12 cellular contexts compared by ENCODE assay signal in genomic region chr4:9924750-9925149, GRCh38.
DNase-seq lines count a peak whose midpoint lies in the region; ATAC-seq and TF ChIP-seq lines count a peak whose summit lies in the region.
"Had no signal": no experiment of that assay in that cellular context is flagged by ENCODE, and none has a peak within 500 bp of the region (broad histone marks: within the 10 kb centered on the region; RNA-seq: fewer than 3 reads in every experiment).

No MANE protein-coding gene starts in this region.

- DNase-seq in EH (ENCODE audit: low read depth) (peak; percentile 38), NCI-H1105 treated with DMSO at 0.1 percent for 48 hours (lab: John Stamatoyannopoulos, UW) (peak; percentile 85), T-helper 17 cell (no peak), neural progenitor cell (ENCODE audit: low spot score) (peak; percentile 57), HUDEP-2 (lab: John Stamatoyannopoulos, UW; ENCODE audit: unreplicated experiment in 76 of 76) (no peak)
- DNase-seq in activated CD8-positive, alpha-beta memory T cell treated with anti-CD3 and anti-CD28 coated beads, Interleukin-2, amount 50 U/mL, for 48 hours: no peak
- no peak for DNase-seq in activated effector memory CD4-positive, alpha-beta T cell treated with Interleukin-2 at 50 U/mL for 16 hours
- DNase-seq: activated naive CD8-positive, alpha-beta T cell treated with anti-CD3 and anti-CD28 coated beads for 36 hours; Peyer's patch; psoas muscle; stimulated activated CD4-positive, alpha-beta T cell treated with anti-CD3 and anti-CD28 coated beads, Interleukin-4, amount 100 ng/mL, for 4 hours had no signal

- no peaks in the 10 kb centered on the region for H3K27me3 ChIP-seq in neural progenitor cell
- H3K27me3 ChIP-seq: gastroesophageal sphincter, Peyer's patch had no signal

- no peak overlapping the region for H3K4me3 ChIP-seq in neural progenitor cell
- H3K4me3 ChIP-seq: gastroesophageal sphincter, Peyer's patch, psoas muscle had no signal

- H3K36me3 Mint-ChIP-seq in T-helper 17 cell (ENCODE audit: low read depth): peaks cover 4% of the 10 kb centered on the region
- no peaks in the 10 kb centered on the region for H3K36me3 Mint-ChIP-seq in neural progenitor cell
- H3K36me3 Mint-ChIP-seq: activated naive CD8-positive, alpha-beta T cell treated with anti-CD3 and anti-CD28 coated beads for 36 hours had no signal

- H2AFZ ChIP-seq in neural progenitor cell (replicated peaks): no peak overlapping the region

- H3K27ac Mint-ChIP-seq in T-helper 17 cell (no peak overlapping the region), neural progenitor cell (peak overlapping the region; percentile 14)
- H3K27ac Mint-ChIP-seq: activated naive CD8-positive, alpha-beta T cell treated with anti-CD3 and anti-CD28 coated beads for 36 hours had no signal

- no peak overlapping the region for H3K9ac ChIP-seq in neural progenitor cell

- peaks cover 10% of the 10 kb centered on the region for H3K27me3 Mint-ChIP-seq in T-helper 17 cell
- peaks cover 21% of the 10 kb centered on the region for H3K27me3 Mint-ChIP-seq in neural progenitor cell (ENCODE audit: insufficient read depth, low read depth)
- H3K27me3 Mint-ChIP-seq: activated naive CD8-positive, alpha-beta T cell treated with anti-CD3 and anti-CD28 coated beads for 36 hours had no signal

- H3K79me2 ChIP-seq in neural progenitor cell (ENCODE audit: low read depth): no peaks in the 10 kb centered on the region

- H3K4me3 Mint-ChIP-seq in T-helper 17 cell (peak overlapping the region; percentile 41), neural progenitor cell (no peak overlapping the region)
- H3K4me3 Mint-ChIP-seq: activated naive CD8-positive, alpha-beta T cell treated with anti-CD3 and anti-CD28 coated beads for 36 hours had no signal

- H3K4me1 Mint-ChIP-seq in T-helper 17 cell: peaks cover 5% of the 10 kb centered on the region
- peaks cover 24% of the 10 kb centered on the region for H3K4me1 Mint-ChIP-seq in neural progenitor cell
- H3K4me1 Mint-ChIP-seq: activated naive CD8-positive, alpha-beta T cell treated with anti-CD3 and anti-CD28 coated beads for 36 hours had no signal

- H3K4me2 ChIP-seq in neural progenitor cell: no peak overlapping the region

- H3F3A ChIP-seq in neural progenitor cell (ENCODE audit: low read depth): peaks cover 5% of the 10 kb centered on the region

- H3K4me1 ChIP-seq in neural progenitor cell: peaks cover 12% of the 10 kb centered on the region
- H3K4me1 ChIP-seq: gastroesophageal sphincter, Peyer's patch, psoas muscle had no signal

- TF ChIP-seq CTCF in neural progenitor cell (IDR thresholded peaks at IDR 0.05): no peak

- H3K9me3 ChIP-seq in T-helper 17 cell (ENCODE audit: control insufficient read depth, low read length, poor library complexity, severe bottlenecking) (no peaks in the 10 kb centered on the region), neural progenitor cell (ENCODE audit: low read depth) (no peaks in the 10 kb centered on the region)
- H3K9me3 ChIP-seq: gastroesophageal sphincter, Peyer's patch, psoas muscle had no signal

- no peaks in the 10 kb centered on the region for H3K9me3 Mint-ChIP-seq in neural progenitor cell
- H3K9me3 Mint-ChIP-seq: activated naive CD8-positive, alpha-beta T cell treated with anti-CD3 and anti-CD28 coated beads for 36 hours had no signal

- ATAC-seq in T-helper 17 cell: no peak
- ATAC-seq: gastroesophageal sphincter had no signal

- no peaks in the 10 kb centered on the region for H4K20me1 ChIP-seq in neural progenitor cell (ENCODE audit: low read depth)

- H3K27ac ChIP-seq in neural progenitor cell: no peak overlapping the region
- H3K27ac ChIP-seq: gastroesophageal sphincter, Peyer's patch, psoas muscle had no signal

- no peaks in the 10 kb centered on the region for H3K36me3 ChIP-seq in neural progenitor cell
- H3K36me3 ChIP-seq: gastroesophageal sphincter, Peyer's patch had no signal

Comparison
In these comparisons a context has a peak if more than half of its experiments do, and no peak if none do; other contexts are left out.
1. DNase-seq: peak in EH (single experiment), NCI-H1105 treated with DMSO at 0.1 percent for 48 hours (single experiment) and neural progenitor cell (single experiment); none in T-helper 17 cell (0 of 3), HUDEP-2 (0 of 76), activated CD8-positive, alpha-beta memory T cell treated with anti-CD3 and anti-CD28 coated beads, Interleukin-2, amount 50 U/mL, for 48 hours (single experiment) and activated effector memory CD4-positive, alpha-beta T cell treated with Interleukin-2 at 50 U/mL for 16 hours (single experiment).